Comparison of ENCODE assay signal across 7 cellular contexts in genomic region chr4:23614284-23614892, GRCh38.
A peak's percentile ranks its signal among the peaks of the same experiment; 100 is the strongest.
DNase-seq lines count a peak whose midpoint lies in the region; ATAC-seq and TF ChIP-seq lines count a peak whose summit lies in the region.

No MANE protein-coding gene starts in this region.

- H3K36me3 ChIP-seq in MM.1S (replicated peaks; ENCODE audit: insufficient read depth, low read length) = no peaks in the 10 kb centered on the region

- H3K4me3 ChIP-seq in MM.1S (ENCODE audit: low read length) (no peak overlapping the region), astrocyte of the spinal cord (ENCODE audit: low read depth, low read length) (no peak overlapping the region)

- H3K27me3 ChIP-seq in MM.1S (replicated peaks; ENCODE audit: insufficient read depth, low read length) = no peaks in the 10 kb centered on the region

- no peaks in the 10 kb centered on the region for H3K9me2 ChIP-seq in MM.1S (replicated peaks; ENCODE audit: insufficient read depth, low read length)

- H3K27ac ChIP-seq in MM.1S (ENCODE audit: low read length) = no peak overlapping the region

- H3K79me2 ChIP-seq in MM.1S (ENCODE audit: low read length) = no peaks in the 10 kb centered on the region

- no peak overlapping the region for H3K4me2 ChIP-seq in MM.1S (ENCODE audit: low read depth, low read length)

- TF ChIP-seq CTCF in MM.1S (IDR thresholded peaks at IDR 0.05; ENCODE audit: low read length) (peak; percentile 47), astrocyte of the spinal cord (IDR thresholded peaks at IDR 0.05; ENCODE audit: low read depth, low read length) (peak; percentile 41)

- H3F3A ChIP-seq in MM.1S (ENCODE audit: insufficient read depth, low read length) = no peaks in the 10 kb centered on the region

- no peaks in the 10 kb centered on the region for H3K4me1 ChIP-seq in MM.1S (ENCODE audit: low read length)

- peak overlapping the region; percentile 37 for H2AFZ ChIP-seq in MM.1S (ENCODE audit: low read length)

- ATAC-seq in GM18867 (IDR thresholded peaks at IDR 0.05; ENCODE audit: unreplicated experiment) = peak; percentile 99
- ATAC-seq in HG03095 (IDR thresholded peaks at IDR 0.05; ENCODE audit: unreplicated experiment) = no peak
- no peak for ATAC-seq in GM21447 (IDR thresholded peaks at IDR 0.05; ENCODE audit: unreplicated experiment)

- H4K20me1 ChIP-seq in MM.1S (ENCODE audit: insufficient read depth, low read length) = no peaks in the 10 kb centered on the region

- DNase-seq in MM.1S (peak; percentile 75), astrocyte of the spinal cord (ENCODE audit: low read depth, low spot score) (peak; percentile 35), myocyte (ENCODE audit: low read depth) (peak; percentile 57), ecto neural progenitor cell (ENCODE audit: low spot score) (no peak)

- H3K9me3 ChIP-seq in MM.1S (replicated peaks; ENCODE audit: insufficient read depth, low read length) = no peaks in the 10 kb centered on the region

- no peak overlapping the region for H3K9ac ChIP-seq in MM.1S (ENCODE audit: low read length)

- in situ Hi-C loops in astrocyte of the spinal cord (cut with HindIII; ENCODE audit: low sequenced_read_pairs) = no loop called here
